In the genomic region with DNA sequence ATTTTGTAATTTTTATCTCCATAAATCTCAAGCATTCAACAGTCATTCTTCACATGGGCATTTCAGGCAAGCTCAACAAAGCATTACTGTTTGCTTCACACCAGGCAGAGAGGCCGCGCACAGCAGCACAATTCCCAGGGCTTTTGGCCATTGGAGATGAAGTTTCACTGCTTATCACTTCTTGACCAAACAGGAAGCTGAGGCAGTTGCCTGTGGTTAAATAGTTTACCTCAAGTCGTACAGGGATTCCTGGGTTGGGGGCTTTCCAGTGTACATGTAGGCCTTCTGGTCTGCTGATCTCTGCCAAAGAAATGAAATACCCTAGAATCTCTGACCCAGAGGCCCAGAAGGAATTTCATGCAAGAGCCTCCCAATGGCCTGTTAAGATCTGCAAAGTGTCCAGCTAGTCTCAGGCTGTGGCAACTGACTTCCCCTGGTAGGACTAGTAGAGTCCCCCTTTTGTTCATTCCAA, we compare ENCODE assay signal across 10 cellular contexts. TPM values are rescaled to one million over a fixed set of nuclear protein-coding genes. Genes with fewer than 3 reads are reported as not detected.
DNase-seq lines count a peak whose midpoint lies in the region; ATAC-seq and TF ChIP-seq lines count a peak whose summit lies in the region.
"Had no signal": no experiment of that assay in that cellular context is flagged by ENCODE, and none has a peak within 500 bp of the region (broad histone marks: within the 10 kb centered on the region; RNA-seq: fewer than 3 reads in every experiment).

No MANE protein-coding gene starts in this region.

- no peaks in the 10 kb centered on the region for H3K27me3 Mint-ChIP-seq in T-helper 2 cell treated with Interferon-gamma antibody and Interleukin-4, amounts not matched to agents 5 μg/mL and 100 μg/mL, for 36 hours (ENCODE audit: low read depth)

- H3K9me3 ChIP-seq in lower lobe of right lung, result no peaks in the 10 kb centered on the region

- H3K27ac ChIP-seq in ACC112 (ENCODE audit: low read depth, low read length) (peak overlapping the region; percentile 69), lower lobe of right lung (no peak overlapping the region)

- H2AFZ ChIP-seq in ACC112 (ENCODE audit: low read length, unreplicated experiment), result no peak overlapping the region

- no peaks in the 10 kb centered on the region for H3K36me3 ChIP-seq in ACC112 (ENCODE audit: insufficient read depth, low read length)
- H3K36me3 ChIP-seq in lower lobe of right lung, result no peaks in the 10 kb centered on the region

- TF ChIP-seq CTCF in lower lobe of right lung (IDR thresholded peaks at IDR 0.05), result no peak

- H3K4me1 ChIP-seq in ACC112 (ENCODE audit: control insufficient read depth, insufficient read depth, low read length, unreplicated experiment), result peaks cover 18% of the 10 kb centered on the region
- H3K4me1 ChIP-seq in lower lobe of right lung, result no peaks in the 10 kb centered on the region

- H3K27ac Mint-ChIP-seq in T-helper 2 cell treated with Interferon-gamma antibody and Interleukin-4, amounts not matched to agents 5 μg/mL and 100 μg/mL, for 36 hours, result peak overlapping the region; percentile 3

- H3K4me3 ChIP-seq in ACC112 (ENCODE audit: low read depth, low read length) (no peak overlapping the region), lower lobe of right lung (no peak overlapping the region)
- H3K4me3 ChIP-seq: lung had no signal

- no peaks in the 10 kb centered on the region for H3K79me2 ChIP-seq in ACC112 (ENCODE audit: control insufficient read depth, insufficient read depth, low read length, unreplicated experiment)

- peaks cover 17% of the 10 kb centered on the region for H3K4me1 Mint-ChIP-seq in T-helper 2 cell treated with Interferon-gamma antibody and Interleukin-4, amounts not matched to agents 5 μg/mL and 100 μg/mL, for 36 hours (ENCODE audit: low read depth)

- H3K9me3 Mint-ChIP-seq in T-helper 2 cell treated with Interferon-gamma antibody and Interleukin-4, amounts not matched to agents 5 μg/mL and 100 μg/mL, for 36 hours, result no peaks in the 10 kb centered on the region

- no peaks in the 10 kb centered on the region for H3K27me3 ChIP-seq in ACC112 (ENCODE audit: insufficient read depth, low read length)
- no peaks in the 10 kb centered on the region for H3K27me3 ChIP-seq in lower lobe of right lung (ENCODE audit: low read depth)

- intact Hi-C loops in lower lobe of right lung (cut with DNase I) (no loop called here), Right ventricle myocardium inferior (cut with DNase I) (no loop called here)

- H3K4me3 Mint-ChIP-seq in T-helper 2 cell treated with Interferon-gamma antibody and Interleukin-4, amounts not matched to agents 5 μg/mL and 100 μg/mL, for 36 hours, result peak overlapping the region; percentile 40
- H3K4me3 Mint-ChIP-seq: brain had no signal

- ATAC-seq in lower lobe of right lung (no peak), Right ventricle myocardium inferior (no peak)

- peak; percentile 87 for DNase-seq in H4 (ENCODE audit: low spot score)
- peak; percentile 49 for DNase-seq in T-helper 2 cell treated with Interferon-gamma antibody and Interleukin-4, amounts not matched to agents 5 μg/mL and 100 μg/mL, for 36 hours (ENCODE audit: low spot score)
- peak; percentile 11 to 26 for DNase-seq in hippocampal formation (lab: John Stamatoyannopoulos, UW)
- no peak for DNase-seq in AG08396 (ENCODE audit: low spot score)
- no peak for DNase-seq in lower lobe of right lung
- DNase-seq in middle frontal gyrus (ENCODE audit: extremely low spot score, low spot score), result no peak
- DNase-seq in Right ventricle myocardium inferior (ENCODE audit: missing footprints), result no peak

- H3K36me3 Mint-ChIP-seq in T-helper 2 cell treated with Interferon-gamma antibody and Interleukin-4, amounts not matched to agents 5 μg/mL and 100 μg/mL, for 36 hours (ENCODE audit: low read depth), result no peaks in the 10 kb centered on the region
- H3K36me3 Mint-ChIP-seq: brain had no signal

RNA-seq across cellular contexts. Expression of a gene that starts 11.2 kb away (rescaled TPM):
- total RNA-seq in H4 (2014; rRNA removed; shearing (Covaris generic)), result 315 and 406 TPM in 2 replicates
- total RNA-seq in lower lobe of right lung (82.0 TPM), Right ventricle myocardium inferior (285 TPM)

RNA-seq across cellular contexts. Expression of a gene that starts 17.5 kb away (rescaled TPM):
- 9.9 and 10.1 TPM in 2 replicates for total RNA-seq in H4 (2014; rRNA removed; shearing (Covaris generic))
- total RNA-seq in lower lobe of right lung, result 68.7 TPM
- 48.6 TPM for total RNA-seq in Right ventricle myocardium inferior

RNA-seq across cellular contexts. Expression of a gene that starts 24.3 kb away (rescaled TPM):
- 22.9 and 83.4 TPM in 2 replicates for total RNA-seq in H4 (2014; rRNA removed; shearing (Covaris generic))
- total RNA-seq in lower lobe of right lung (14.6 TPM), Right ventricle myocardium inferior (42.0 TPM)

Comparison
In these comparisons a context has a peak if more than half of its experiments do, and no peak if none do; other contexts are left out.
1. DNase-seq: peak in H4 (single experiment), T-helper 2 cell treated with Interferon-gamma antibody and Interleukin-4, amounts not matched to agents 5 μg/mL and 100 μg/mL, for 36 hours (single experiment) and hippocampal formation (2 of 2); none in AG08396 (single experiment), lower lobe of right lung (single experiment), middle frontal gyrus (single experiment) and Right ventricle myocardium inferior (single experiment).